ENCODE assay signal across 21 cellular contexts in the genomic region with DNA sequence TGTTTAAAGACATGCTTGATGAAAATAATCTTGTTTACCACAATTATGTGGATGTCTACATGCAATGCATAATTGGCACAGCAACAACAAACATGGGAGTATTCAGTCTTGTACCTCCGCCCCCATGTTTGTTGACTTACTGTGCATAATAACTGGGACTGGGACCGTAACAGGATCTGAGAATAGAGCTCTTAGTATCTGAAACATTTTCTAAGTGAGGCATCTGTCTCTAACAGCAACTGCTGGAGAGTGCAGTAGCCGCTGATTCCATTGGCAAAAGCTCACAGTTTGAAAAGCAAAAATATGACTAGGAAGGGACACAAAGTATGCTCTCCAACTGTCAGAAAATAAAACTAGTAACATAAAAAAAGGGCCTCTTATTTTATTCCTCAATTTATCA.
"Had no signal": no experiment of that assay in that cellular context is flagged by ENCODE, and none has a peak within 500 bp of the region (broad histone marks: within the 10 kb centered on the region; RNA-seq: fewer than 3 reads in every experiment).

No MANE protein-coding gene starts in this region.

- ATAC-seq: activated CD4-positive, CD25-positive, alpha-beta regulatory T cell treated with anti-CD3 and anti-CD28 coated beads, Interleukin-2, amount 50 U/mL, for 24 hours; activated CD8-positive, alpha-beta T cell treated with anti-CD3 and anti-CD28 coated beads, Interleukin-2, amount 10 ng/mL, durations not matched to agents 7 days and 5 days; activated T-cell treated with anti-CD3 and anti-CD28 coated beads, Interleukin-2, amount 50 U/mL, for 4 hours; foreskin keratinocyte; natural killer cell; stimulated activated memory B cell treated with anti-CD40 and anti-IgM and Interleukin-4, amounts not matched to agents 10 μg/mL and 1 μg/mL and 100 μg/mL, for 72 hours; upper lobe of right lung had no signal

- H3K4me1 ChIP-seq: ascending aorta, breast epithelium, foreskin keratinocyte, sigmoid colon, spleen, upper lobe of right lung had no signal

- H3K27me3 ChIP-seq: ascending aorta, breast epithelium, foreskin keratinocyte, hepatocyte, sigmoid colon, spleen, upper lobe of right lung had no signal

- FAIRE-seq: endothelial cell of umbilical vein had no signal

- H3K4me3 ChIP-seq: ascending aorta, breast epithelium, hepatocyte, sigmoid colon, spleen, upper lobe of right lung had no signal

- H3K9me3 ChIP-seq: ascending aorta, breast epithelium, sigmoid colon, spleen, upper lobe of right lung had no signal

- H3K36me3 ChIP-seq: breast epithelium, sigmoid colon had no signal

- DNase-seq: activated CD4-positive, alpha-beta T cell treated with anti-CD3 and anti-CD28 coated beads, Interleukin-2, amount 10 ng/mL, durations not matched to agents 7 days and 5 days; activated CD8-positive, alpha-beta T cell treated with anti-CD3 and anti-CD28 coated beads, Interleukin-2, amount 10 ng/mL, durations not matched to agents 7 days and 5 days; activated naive CD4-positive, alpha-beta T cell treated with anti-CD3 and anti-CD28 coated beads, Interleukin-2, amount 10 ng/mL, durations not matched to agents 7 days and 5 days; activated T-cell treated with anti-CD3 and anti-CD28 coated beads, Interleukin-2, amount 50 U/mL, for 4 hours; cerebellar nuclear complex; effector memory CD4-positive, alpha-beta T cell; foreskin keratinocyte; left cardiac atrium; mesendoderm; natural killer cell; posterior cingulate gyrus; sigmoid colon; spleen; stimulated activated CD4-positive, alpha-beta T cell treated with anti-CD3 and anti-CD28 coated beads, Interleukin-4, amount 100 ng/mL, for 4 hours; upper lobe of right lung had no signal

- H3K27ac ChIP-seq: ascending aorta, breast epithelium, foreskin keratinocyte, hepatocyte, sigmoid colon, spleen, upper lobe of right lung had no signal
